ENCODE assay signal across 7 cellular contexts in genomic region chr4:101790521-101791188, GRCh38. TPM values are rescaled to one million over a fixed set of nuclear protein-coding genes. Genes with fewer than 3 reads are reported as not detected.
DNase-seq lines count a peak whose midpoint lies in the region; ATAC-seq and TF ChIP-seq lines count a peak whose summit lies in the region.

Gene BANK1 (plus strand): TSS chr4:101790730. CDS start chr4:101790881, 151 bp downstream.

- H3K4me3 ChIP-seq in esophagus squamous epithelium (peak within 1 kb of the TSS; percentile 40 to 72 (median 56)), mucosa of descending colon (peak within 1 kb of the TSS; percentile 15), thoracic aorta (peak within 1 kb of the TSS; percentile 71)

- H3K9me3 ChIP-seq in esophagus squamous epithelium (no peaks in the 10 kb centered on the region), mucosa of descending colon (no peaks in the 10 kb centered on the region), thoracic aorta (no peaks in the 10 kb centered on the region)

- ATAC-seq in GM18502 (IDR thresholded peaks at IDR 0.05; ENCODE audit: poor library complexity, unreplicated experiment) (peak; percentile 100), HG02678 (IDR thresholded peaks at IDR 0.05; ENCODE audit: unreplicated experiment) (peak; percentile 100), mucosa of descending colon (peak; percentile 96), thoracic aorta (ENCODE audit: insufficient number of reproducible peaks, low FRiP score, low read depth) (no peak)

- intact Hi-C loops in esophagus squamous epithelium (cut with DNase I) = no loop called here
- intact Hi-C loops in mucosa of descending colon (cut with DNase I, micrococcal nuclease) = no loop called here

- no peaks in the 10 kb centered on the region for H3K36me3 ChIP-seq in esophagus squamous epithelium
- no peaks in the 10 kb centered on the region for H3K36me3 ChIP-seq in mucosa of descending colon (ENCODE audit: low read depth)
- H3K36me3 ChIP-seq in thoracic aorta = no peaks in the 10 kb centered on the region

- H3K4me1 ChIP-seq in esophagus squamous epithelium (peaks cover 0 to 11% (median 4%) of the 10 kb centered on the region in 3 donors), mucosa of descending colon (ENCODE audit: low read depth) (no peaks in the 10 kb centered on the region), thoracic aorta (ENCODE audit: control insufficient read depth in 1 of 2, low read depth in 2 of 2) (peaks cover 0 to 8% of the 10 kb centered on the region in 2 donors)

- peak in 1 of 4 donors; percentile 9 for TF ChIP-seq POLR2A in esophagus squamous epithelium (IDR thresholded peaks at IDR 0.05)

- 31 to 33% methylated on average over 11 to 15 of the region's 45 CpGs for WGBS in esophagus squamous epithelium, 2 donors

- TF ChIP-seq CTCF in esophagus squamous epithelium (IDR thresholded peaks at IDR 0.05) (no peak), mucosa of descending colon (IDR thresholded peaks at IDR 0.05) (no peak), thoracic aorta (IDR thresholded peaks at IDR 0.05) (no peak)

- H3K27me3 ChIP-seq in esophagus squamous epithelium (peaks cover 0 to 11% (median 0%) of the 10 kb centered on the region in 4 donors), thoracic aorta (replicated peaks; ENCODE audit: insufficient read depth) (no peaks in the 10 kb centered on the region)

- DNase-seq in NCI-H1092 treated with DMSO at 0.1 percent for 48 hours (lab: John Stamatoyannopoulos, UW) (peak; percentile 52), esophagus squamous epithelium (lab: John Stamatoyannopoulos, UW) (peak; percentile 20), mucosa of descending colon (peak; percentile 56 to 84 (median 63)), thoracic aorta (ENCODE audit: low spot score) (no peak)
- DNase-seq in activated CD8-positive, alpha-beta memory T cell treated with anti-CD3 and anti-CD28 coated beads for 48 hours (ENCODE audit: low read depth in 2 of 3, low spot score in 2 of 3) = peak; percentile 2 to 18 (median 5)

- peak within 1 kb of the TSS in 3 of 4 donors; percentile 30 to 61 (median 44) for H3K27ac ChIP-seq in esophagus squamous epithelium
- H3K27ac ChIP-seq in thoracic aorta = no peak within 1 kb of the TSS

RNA-seq across cellular contexts. Expression of gene BANK1, which starts in this region (rescaled TPM):
- 1 to 10 TPM in 1 of 4 donors, under 1 TPM in 3; 0.27 to 1.2 (median 0.51) TPM for total RNA-seq in esophagus squamous epithelium
- 1 to 10 TPM in 1 of 3 donors, under 1 TPM in 2; 0.73 to 1.1 (median 0.78) TPM for total RNA-seq in mucosa of descending colon
- total RNA-seq in thoracic aorta = 1 to 10 TPM in 1 of 2 donors, under 1 TPM in 1; 0.85 to 1.1 TPM

Comparison
In these comparisons a context has a peak if more than half of its experiments do, and no peak if none do; other contexts are left out.
1. H3K27ac ChIP-seq: peak in esophagus squamous epithelium (3 of 4); none in thoracic aorta (0 of 2).
2. H3K4me3 ChIP-seq: peak in every context shown above with its lines; median percentile 71 in thoracic aorta; 56 in esophagus squamous epithelium; 15 in mucosa of descending colon.